Comparison of ENCODE assay signal across 22 cellular contexts in the genomic region with DNA sequence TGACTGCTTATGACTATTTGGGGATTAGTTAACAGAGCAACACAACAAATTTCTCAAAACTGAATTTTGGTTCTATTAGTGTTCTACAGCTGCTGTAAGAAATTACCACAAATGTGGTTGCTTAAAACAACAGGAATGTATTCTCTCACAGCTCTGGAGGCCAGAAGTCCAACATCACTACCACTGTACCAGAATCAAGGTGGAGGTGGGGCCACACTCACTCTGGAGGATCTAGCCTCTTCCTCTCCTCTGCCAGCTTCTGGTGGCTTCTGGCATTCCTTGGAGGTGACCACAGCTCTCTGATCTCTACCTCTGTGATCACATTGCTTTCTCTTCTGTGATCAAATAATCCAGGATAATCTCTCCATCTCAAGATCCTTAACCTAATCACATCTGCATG.
DNase-seq lines count a peak whose midpoint lies in the region; ATAC-seq and TF ChIP-seq lines count a peak whose summit lies in the region.
"Had no signal": no experiment of that assay in that cellular context is flagged by ENCODE, and none has a peak within 500 bp of the region (broad histone marks: within the 10 kb centered on the region; RNA-seq: fewer than 3 reads in every experiment).

No MANE protein-coding gene starts in this region.

- H3K27me3 Mint-ChIP-seq in T-cell = no peaks in the 10 kb centered on the region
- H3K27me3 Mint-ChIP-seq: activated naive CD8-positive, alpha-beta T cell treated with anti-CD3 and anti-CD28 coated beads, Interleukin-2, amount 10 ng/mL, durations not matched to agents 7 days and 5 days had no signal

- DNase-seq in AG20443 (ENCODE audit: low spot score) (peak; percentile 57), amniotic epithelial cell (ENCODE audit: low read depth) (peak; percentile 40), kidney glomerular epithelial cell (lab: John Stamatoyannopoulos, UW) (peak; percentile 27), head of caudate nucleus (no peak), omental fat pad (ENCODE audit: low spot score) (no peak), SHP77 treated with DMSO at 0.1 percent for 48 hours (lab: John Stamatoyannopoulos, UW) (no peak), T-cell (no peak)
- DNase-seq: activated CD8-positive, alpha-beta memory T cell treated with anti-CD3 and anti-CD28 coated beads, Interleukin-2, amount 50 U/mL, for 4 hours; activated effector memory CD4-positive, alpha-beta T cell treated with Interleukin-2 at 50 U/mL for 16 hours; activated naive CD8-positive, alpha-beta T cell treated with anti-CD3 and anti-CD28 coated beads, Interleukin-2, amount 10 ng/mL, durations not matched to agents 7 days and 5 days; glutamatergic neuron; left ventricle myocardium inferior; NCI-H1092; NCI-H2107; NCI-H510A; Peyer's patch; substantia nigra had no signal

- peaks cover 15% of the 10 kb centered on the region; the same call in 1 of the 2 replicates for H3K4me1 ChIP-seq in HEK293 (ENCODE audit: control insufficient read depth, insufficient read depth, low read length)
- H3K4me1 ChIP-seq: Peyer's patch had no signal

- no peaks in the 10 kb centered on the region for H3K9me3 ChIP-seq in HEK293 (ENCODE audit: control insufficient read depth, insufficient read depth, low read depth, low read length)
- H3K9me3 ChIP-seq: left ventricle myocardium inferior, Peyer's patch had no signal

- CTCF ChIA-PET in HEK293 (lab: Yijun Ruan, JAX) (interaction anchor here (0.6 kb wide), 1 partner anchor 97 kb away, joined by 4 read pairs; no protein-coding TSS in a partner anchor), T-cell (lab: Charles Lee) (no interaction called here)

- peaks cover 6% of the 10 kb centered on the region for H3K36me3 Mint-ChIP-seq in T-cell
- H3K36me3 Mint-ChIP-seq: activated naive CD8-positive, alpha-beta T cell treated with anti-CD3 and anti-CD28 coated beads, Interleukin-2, amount 10 ng/mL, durations not matched to agents 7 days and 5 days had no signal

- H3K36me3 ChIP-seq in HEK293 (ENCODE audit: control insufficient read depth in 2 of 2, insufficient read depth in 1 of 2, low read length in 2 of 2) = no peaks in the 10 kb centered on the region
- H3K36me3 ChIP-seq: left ventricle myocardium inferior, Peyer's patch had no signal

- H3K4me3 Mint-ChIP-seq in T-cell = no peak overlapping the region
- H3K4me3 Mint-ChIP-seq: activated naive CD8-positive, alpha-beta T cell treated with anti-CD3 and anti-CD28 coated beads, Interleukin-2, amount 10 ng/mL, durations not matched to agents 7 days and 5 days had no signal

- H3K27ac Mint-ChIP-seq in T-cell = no peak overlapping the region
- H3K27ac Mint-ChIP-seq: activated naive CD8-positive, alpha-beta T cell treated with anti-CD3 and anti-CD28 coated beads, Interleukin-2, amount 10 ng/mL, durations not matched to agents 7 days and 5 days; progenitor cell of endocrine pancreas had no signal

- intact Hi-C loops in head of caudate nucleus (cut with DNase I) = no loop called here

- no peak for ATAC-seq in omental fat pad (ENCODE audit: low FRiP score)
- ATAC-seq in T-cell (replicated peaks in 1 of 4) = no peak

- POLR2A ChIA-PET in HEK293 (lab: Yijun Ruan, JAX) (no interaction called here), T-cell (lab: Charles Lee) (no interaction called here)

- TF ChIP-seq CTCF in HEK293 (tag by site-specific recombination; IDR thresholded peaks at IDR 0.05) = no peak
- TF ChIP-seq CTCF in omental fat pad (IDR thresholded peaks at IDR 0.05) = no peak

- H3K27ac ChIP-seq in HEK293 (ENCODE audit: extremely low read depth, low read depth, low read length) = no peak overlapping the region
- H3K27ac ChIP-seq: C4-2B, KMS-11, left ventricle myocardium inferior, Peyer's patch, SK-N-MC had no signal

- no peaks in the 10 kb centered on the region for H3K9me3 Mint-ChIP-seq in T-cell
- H3K9me3 Mint-ChIP-seq: activated naive CD8-positive, alpha-beta T cell treated with anti-CD3 and anti-CD28 coated beads, Interleukin-2, amount 10 ng/mL, durations not matched to agents 7 days and 5 days had no signal

- no peak overlapping the region for H3K4me3 ChIP-seq in HEK293 (ENCODE audit: low read depth, low read length)
- H3K4me3 ChIP-seq: left ventricle myocardium inferior, Peyer's patch, SK-N-MC had no signal

- peaks cover 0 to 2% (median 0%) of the 10 kb centered on the region in 3 donors for H3K4me1 Mint-ChIP-seq in T-cell
- H3K4me1 Mint-ChIP-seq: activated naive CD8-positive, alpha-beta T cell treated with anti-CD3 and anti-CD28 coated beads, Interleukin-2, amount 10 ng/mL, durations not matched to agents 7 days and 5 days had no signal

TF ChIP-seq in HEK293, 187 proteins besides CTCF, POLR2A, EP300 and RAD21 (continues in another document):
- TF ChIP-seq ZNF354C (tag by site-specific recombination; IDR thresholded peaks at IDR 0.05; ENCODE audit: borderline replicate concordance, low read depth) (no peak), ZNF37A (tag by site-specific recombination; IDR thresholded peaks at IDR 0.05) (no peak), ZNF544 (tag by site-specific recombination; IDR thresholded peaks at IDR 0.05) (no peak), ZNF10 (tag by site-specific recombination; IDR thresholded peaks at IDR 0.05) (no peak), ZNF510 (tag by site-specific recombination; IDR thresholded peaks at IDR 0.05; ENCODE audit: insufficient replicate concordance) (no peak), ZNF692 (tag by site-specific recombination; IDR thresholded peaks at IDR 0.05) (0 out of 2 replicates have a peak, but pooled peaks have one; percentile 39), ZBTB17 (tag by site-specific recombination; IDR thresholded peaks at IDR 0.05) (0 out of 2 replicates have a peak, but pooled peaks have one; percentile 22)
- TF ChIP-seq, protein P1, sequence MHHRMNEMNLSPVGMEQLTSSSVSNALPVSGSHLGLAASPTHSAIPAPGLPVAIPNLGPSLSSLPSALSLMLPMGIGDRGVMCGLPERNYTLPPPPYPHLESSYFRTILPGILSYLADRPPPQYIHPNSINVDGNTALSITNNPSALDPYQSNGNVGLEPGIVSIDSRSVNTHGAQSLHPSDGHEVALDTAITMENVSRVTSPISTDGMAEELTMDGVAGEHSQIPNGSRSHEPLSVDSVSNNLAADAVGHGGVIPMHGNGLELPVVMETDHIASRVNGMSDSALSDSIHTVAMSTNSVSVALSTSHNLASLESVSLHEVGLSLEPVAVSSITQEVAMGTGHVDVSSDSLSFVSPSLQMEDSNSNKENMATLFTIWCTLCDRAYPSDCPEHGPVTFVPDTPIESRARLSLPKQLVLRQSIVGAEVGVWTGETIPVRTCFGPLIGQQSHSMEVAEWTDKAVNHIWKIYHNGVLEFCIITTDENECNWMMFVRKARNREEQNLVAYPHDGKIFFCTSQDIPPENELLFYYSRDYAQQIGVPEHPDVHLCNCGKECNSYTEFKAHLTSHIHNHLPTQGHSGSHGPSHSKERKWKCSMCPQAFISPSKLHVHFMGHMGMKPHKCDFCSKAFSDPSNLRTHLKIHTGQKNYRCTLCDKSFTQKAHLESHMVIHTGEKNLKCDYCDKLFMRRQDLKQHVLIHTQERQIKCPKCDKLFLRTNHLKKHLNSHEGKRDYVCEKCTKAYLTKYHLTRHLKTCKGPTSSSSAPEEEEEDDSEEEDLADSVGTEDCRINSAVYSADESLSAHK (tag by site-specific recombination; IDR thresholded peaks at IDR 0.05) = no peak
- TF ChIP-seq, protein P2, sequence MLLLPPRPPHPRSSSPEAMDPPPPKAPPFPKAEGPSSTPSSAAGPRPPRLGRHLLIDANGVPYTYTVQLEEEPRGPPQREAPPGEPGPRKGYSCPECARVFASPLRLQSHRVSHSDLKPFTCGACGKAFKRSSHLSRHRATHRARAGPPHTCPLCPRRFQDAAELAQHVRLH (tag by site-specific recombination; IDR thresholded peaks at IDR 0.05) = no peak
- TF ChIP-seq, protein P3, sequence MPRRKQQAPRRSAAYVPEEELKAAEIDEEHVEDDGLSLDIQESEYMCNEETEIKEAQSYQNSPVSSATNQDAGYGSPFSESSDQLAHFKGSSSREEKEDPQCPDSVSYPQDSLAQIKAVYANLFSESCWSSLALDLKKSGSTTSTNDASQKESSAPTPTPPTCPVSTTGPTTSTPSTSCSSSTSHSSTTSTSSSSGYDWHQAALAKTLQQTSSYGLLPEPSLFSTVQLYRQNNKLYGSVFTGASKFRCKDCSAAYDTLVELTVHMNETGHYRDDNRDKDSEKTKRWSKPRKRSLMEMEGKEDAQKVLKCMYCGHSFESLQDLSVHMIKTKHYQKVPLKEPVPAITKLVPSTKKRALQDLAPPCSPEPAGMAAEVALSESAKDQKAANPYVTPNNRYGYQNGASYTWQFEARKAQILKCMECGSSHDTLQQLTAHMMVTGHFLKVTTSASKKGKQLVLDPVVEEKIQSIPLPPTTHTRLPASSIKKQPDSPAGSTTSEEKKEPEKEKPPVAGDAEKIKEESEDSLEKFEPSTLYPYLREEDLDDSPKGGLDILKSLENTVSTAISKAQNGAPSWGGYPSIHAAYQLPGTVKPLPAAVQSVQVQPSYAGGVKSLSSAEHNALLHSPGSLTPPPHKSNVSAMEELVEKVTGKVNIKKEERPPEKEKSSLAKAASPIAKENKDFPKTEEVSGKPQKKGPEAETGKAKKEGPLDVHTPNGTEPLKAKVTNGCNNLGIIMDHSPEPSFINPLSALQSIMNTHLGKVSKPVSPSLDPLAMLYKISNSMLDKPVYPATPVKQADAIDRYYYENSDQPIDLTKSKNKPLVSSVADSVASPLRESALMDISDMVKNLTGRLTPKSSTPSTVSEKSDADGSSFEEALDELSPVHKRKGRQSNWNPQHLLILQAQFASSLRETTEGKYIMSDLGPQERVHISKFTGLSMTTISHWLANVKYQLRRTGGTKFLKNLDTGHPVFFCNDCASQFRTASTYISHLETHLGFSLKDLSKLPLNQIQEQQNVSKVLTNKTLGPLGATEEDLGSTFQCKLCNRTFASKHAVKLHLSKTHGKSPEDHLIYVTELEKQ (tag by site-specific recombination; IDR thresholded peaks at IDR 0.05; ENCODE audit: borderline replicate concordance) = no peak

Comparison
In these comparisons a context has a peak if more than half of its experiments do, and no peak if none do; other contexts are left out.
1. DNase-seq: peak in AG20443 (single experiment), amniotic epithelial cell (single experiment) and kidney glomerular epithelial cell (single experiment); none in head of caudate nucleus (0 of 42), omental fat pad (single experiment), SHP77 treated with DMSO at 0.1 percent for 48 hours (single experiment) and T-cell (0 of 34).